Comparison of ENCODE assay signal across 12 cellular contexts in the genomic region with DNA sequence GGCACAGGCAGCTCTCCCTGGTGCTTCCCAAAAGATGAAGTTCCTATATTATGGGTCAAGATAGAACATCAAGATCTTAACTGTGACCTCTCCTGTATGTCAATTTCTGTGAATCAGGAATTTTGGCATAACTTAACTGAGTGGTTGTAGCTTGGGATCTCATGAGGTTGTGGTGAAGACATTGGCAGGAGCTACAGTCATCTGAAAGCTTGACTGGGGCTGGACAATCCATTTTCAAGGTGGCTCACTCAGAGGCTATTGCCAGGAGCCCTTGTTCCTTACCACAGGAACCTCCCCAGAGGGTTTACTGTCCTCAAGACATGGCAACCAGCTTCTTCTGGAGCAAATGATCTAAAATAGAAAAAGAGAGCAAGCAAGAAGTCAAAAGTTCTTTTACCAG.
"Had no signal": no experiment of that assay in that cellular context is flagged by ENCODE, and none has a peak within 500 bp of the region (broad histone marks: within the 10 kb centered on the region; RNA-seq: fewer than 3 reads in every experiment).

No MANE protein-coding gene starts in this region.

- H3K27ac ChIP-seq: breast epithelium, lower lobe of right lung, neutrophil, thyroid gland, uterus had no signal

- H3K4me3 ChIP-seq: breast epithelium, lower lobe of right lung, thyroid gland, uterus had no signal

- H3K4me1 ChIP-seq: breast epithelium, lower lobe of right lung, thyroid gland, uterus had no signal

- H3K9me3 ChIP-seq: breast epithelium, lower lobe of right lung, neutrophil, thyroid gland, uterus had no signal

- H3K36me3 ChIP-seq: breast epithelium, lower lobe of right lung, neutrophil, thyroid gland, uterus had no signal

- DNase-seq: glutamatergic neuron; left cardiac atrium; lower lobe of right lung; midbrain; posterior cingulate gyrus; stimulated activated CD4-positive, alpha-beta T cell treated with anti-CD3 and anti-CD28 coated beads, Interleukin-4, amount 100 ng/mL, for 4 hours; T-helper 2 cell; thyroid gland; uterus had no signal

- ATAC-seq: esophagus mucosa, lower lobe of right lung had no signal

- H3K27me3 ChIP-seq: breast epithelium, neutrophil, thyroid gland, uterus had no signal
